In the genomic region with DNA sequence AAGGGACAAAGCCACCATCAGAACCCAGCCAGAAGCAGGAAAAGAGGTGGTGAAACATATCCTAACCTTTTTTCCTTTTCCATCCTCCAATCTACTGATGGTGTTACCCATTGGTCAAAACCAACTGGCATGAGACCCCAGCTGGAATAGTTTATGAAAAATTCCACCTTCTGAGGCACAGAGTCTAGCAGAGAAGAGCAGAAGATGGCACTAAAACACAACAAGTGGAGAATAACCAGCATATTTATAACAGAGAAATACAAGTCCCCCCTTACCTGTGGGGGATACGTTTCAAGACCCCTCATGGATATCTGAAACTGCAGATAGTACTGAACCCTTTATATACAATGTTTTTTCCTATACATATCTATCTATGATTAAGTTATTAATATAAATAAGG, we compare ENCODE assay signal across 1 cellular context.
A peak's percentile ranks its signal among the peaks of the same experiment; 100 is the strongest.
TF ChIP-seq lines count a peak whose summit lies in the region.

No MANE protein-coding gene starts in this region.

TF ChIP-seq in HepG2, 621 proteins besides CTCF, POLR2A, EP300 and RAD21:
- TF ChIP-seq ZNF713 (CRISPR knock-in tag; IDR thresholded peaks at IDR 0.05) (no peak), ZFAT (CRISPR knock-in tag; conservative IDR thresholded peaks at IDR 0.05) (no peak), STAG1 (CRISPR knock-in tag; IDR thresholded peaks at IDR 0.05) (peak; percentile 55), KLF16 (CRISPR knock-in tag; IDR thresholded peaks at IDR 0.05) (0 out of 4 replicates have a peak, but pooled peaks of 1 of the 2 experiments have one; percentile 7), MAFF (IDR thresholded peaks at IDR 0.05; ENCODE audit: low read depth, low read length) (no peak)
